13 cellular contexts compared by ENCODE assay signal in genomic region chr1:6454856-6455751, GRCh38. TPM values are rescaled to one million over a fixed set of nuclear protein-coding genes. Genes with fewer than 3 reads are reported as not detected.
A peak's percentile ranks its signal among the peaks of the same experiment; 100 is the strongest.
DNase-seq lines count a peak whose midpoint lies in the region; ATAC-seq, FAIRE-seq and TF ChIP-seq lines count a peak whose summit lies in the region.
"Had no signal": no experiment of that assay in that cellular context is flagged by ENCODE, and none has a peak within 500 bp of the region (broad histone marks: within the 10 kb centered on the region; RNA-seq: fewer than 3 reads in every experiment).

No MANE protein-coding gene starts in this region.

- DNase-seq in CD4-positive, alpha-beta T cell: peak in 6 of 10 experiments; percentile 36 to 60 (median 51)
- no peak for DNase-seq in astrocyte (ENCODE audit: low read depth)
- DNase-seq in lung (ENCODE audit: low spot score): no peak
- no peak for DNase-seq in left lobe of liver (ENCODE audit: low spot score)
- DNase-seq in kidney tubule cell (ENCODE audit: low spot score): no peak
- no peak for DNase-seq in superior temporal gyrus (ENCODE audit: extremely low spot score)
- no peak for DNase-seq in NCI-H2196 (lab: John Stamatoyannopoulos, UW; ENCODE audit: unreplicated experiment)
- DNase-seq: DMS 273 treated with DMSO at 0.1 percent for 48 hours, lower lobe of right lung, NCI-H2227 treated with DMSO at 0.1 percent for 48 hours had no signal

- peaks cover 30% of the 10 kb centered on the region for H3K27me3 Mint-ChIP-seq in CD4-positive, alpha-beta T cell
- peaks cover 23% of the 10 kb centered on the region for H3K27me3 Mint-ChIP-seq in astrocyte (ENCODE audit: low read depth, unreplicated experiment)

- peak overlapping the region; percentile 48 for H3K4me2 ChIP-seq in astrocyte (ENCODE audit: low read length)

- 5 to 6% methylated on average over 82 to 115 of the region's 115 CpGs for WGBS in lung, 2 donors

- no peak overlapping the region for H3K4me3 Mint-ChIP-seq in CD4-positive, alpha-beta T cell
- H3K4me3 Mint-ChIP-seq in astrocyte (ENCODE audit: unreplicated experiment): no peak overlapping the region

- CTCF ChIA-PET in CD4-positive, alpha-beta T cell (lab: Charles Lee): interaction anchor here (0.6 to 2.8 kb wide), 7 partner anchors 9 to 102 kb away, joined by 3 to 22 read pairs (median 9); partner anchors contain the start of gene TNFRSF25

- POLR2A ChIA-PET in CD4-positive, alpha-beta T cell (lab: Charles Lee): interaction anchor here (0.6 to 1.7 kb wide), 7 partner anchors 8 to 150 kb away, joined by 3 to 4 read pairs (median 4); partner anchors contain the start of gene TNFRSF25

- H3K27ac Mint-ChIP-seq in CD4-positive, alpha-beta T cell: no peak overlapping the region
- H3K27ac Mint-ChIP-seq in astrocyte (ENCODE audit: unreplicated experiment): no peak overlapping the region
- H3K27ac Mint-ChIP-seq: IgD-negative memory B cell had no signal

- no peaks in the 10 kb centered on the region for H3K9me3 Mint-ChIP-seq in CD4-positive, alpha-beta T cell
- H3K9me3 Mint-ChIP-seq in astrocyte (ENCODE audit: unreplicated experiment): peaks cover 3% of the 10 kb centered on the region

- H3K4me1 ChIP-seq in HUES48 (ENCODE audit: control insufficient read depth, insufficient read depth, low read length) (no peaks in the 10 kb centered on the region), astrocyte (ENCODE audit: insufficient read depth, low read length) (no peaks in the 10 kb centered on the region), lung (ENCODE audit: control insufficient read depth in 2 of 2, insufficient read depth in 2 of 2, low read length in 2 of 2) (peaks cover 0 to 11% of the 10 kb centered on the region in 2 donors)
- H3K4me1 ChIP-seq: lower lobe of right lung had no signal

- H3K27me3 ChIP-seq in CD4-positive, alpha-beta T cell (ENCODE audit: control insufficient read depth, insufficient read depth, low read length): peaks cover 10% of the 10 kb centered on the region
- H3K27me3 ChIP-seq in HUES48 (ENCODE audit: control insufficient read depth, insufficient read depth, low read length) (peaks cover 29% of the 10 kb centered on the region), astrocyte (ENCODE audit: insufficient read depth, low read length) (peaks cover 29% of the 10 kb centered on the region), lung (ENCODE audit: control insufficient read depth, insufficient read depth) (peaks cover 11% of the 10 kb centered on the region)

- H3K4me3 ChIP-seq in HUES48 (ENCODE audit: low read depth, low read length) (peak overlapping the region; percentile 36; the same call in 1 of the 2 replicates), astrocyte (ENCODE audit: insufficient read depth, low read depth, low read length) (no peak overlapping the region), lung (no peak overlapping the region)
- H3K4me3 ChIP-seq: lower lobe of right lung had no signal

- TF ChIP-seq CTCF in CD4-positive, alpha-beta T cell (IDR thresholded peaks at IDR 0.05): no peak
- TF ChIP-seq CTCF in astrocyte (IDR thresholded peaks at IDR 0.05; ENCODE audit: insufficient read depth, low read depth, low read length) (no peak), lung (IDR thresholded peaks at IDR 0.05; ENCODE audit: control extremely low read depth, extremely low read depth) (no peak)

- peaks cover 7% of the 10 kb centered on the region for H3K36me3 Mint-ChIP-seq in CD4-positive, alpha-beta T cell (ENCODE audit: low read depth)
- H3K36me3 Mint-ChIP-seq in astrocyte (ENCODE audit: low read depth, unreplicated experiment): no peaks in the 10 kb centered on the region
- H3K36me3 Mint-ChIP-seq: IgD-negative memory B cell had no signal

- no peaks in the 10 kb centered on the region for H3K36me3 ChIP-seq in HUES48 (ENCODE audit: control insufficient read depth, insufficient read depth, low read length)
- no peaks in the 10 kb centered on the region for H3K36me3 ChIP-seq in astrocyte (ENCODE audit: insufficient read depth, low read length)
- no peaks in the 10 kb centered on the region for H3K36me3 ChIP-seq in lung (ENCODE audit: control insufficient read depth in 2 of 2, insufficient read depth in 2 of 2, low read length in 2 of 2)
- H3K36me3 ChIP-seq: lower lobe of right lung had no signal

- no peaks in the 10 kb centered on the region for H3K79me2 ChIP-seq in astrocyte (ENCODE audit: insufficient read depth, low read length)

- H3K4me1 Mint-ChIP-seq in CD4-positive, alpha-beta T cell (ENCODE audit: low read depth): peaks cover 36% of the 10 kb centered on the region
- no peaks in the 10 kb centered on the region for H3K4me1 Mint-ChIP-seq in astrocyte (ENCODE audit: low read depth, unreplicated experiment)

- H3K9me3 ChIP-seq in CD4-positive, alpha-beta T cell (ENCODE audit: control insufficient read depth, low read length): no peaks in the 10 kb centered on the region
- H3K9me3 ChIP-seq in HUES48 (ENCODE audit: control insufficient read depth, insufficient read depth, low read length) (no peaks in the 10 kb centered on the region), astrocyte (ENCODE audit: insufficient read depth, low read depth, low read length) (no peaks in the 10 kb centered on the region), lung (ENCODE audit: control insufficient read depth in 2 of 2, insufficient read depth in 1 of 2, low read length in 1 of 2) (peaks cover 0 to 4% of the 10 kb centered on the region in 2 donors)
- H3K9me3 ChIP-seq: lower lobe of right lung had no signal

- H3K9ac ChIP-seq in HUES48 (ENCODE audit: low read depth, low read length): no peak overlapping the region
- no peak overlapping the region for H3K9ac ChIP-seq in astrocyte (ENCODE audit: low read length)

- no peak for FAIRE-seq in astrocyte (lab: Jason Lieb, UNC)

- H4K20me1 ChIP-seq in astrocyte (ENCODE audit: insufficient read depth, low read length): peaks cover 4% of the 10 kb centered on the region

- intact Hi-C loops in CD4-positive, alpha-beta T cell (cut with DNase I, micrococcal nuclease): loop anchor here in 1 of 2 experiments (1.0 kb wide), 1 partner anchor 20 kb away; no protein-coding TSS in a partner anchor

- ATAC-seq in CD4-positive, alpha-beta T cell (ENCODE audit: poor library complexity): peak; percentile 21
- ATAC-seq in lung (ENCODE audit: insufficient read depth, low FRiP score) (peak; percentile 15), left lobe of liver (no peak)

- no peak overlapping the region for H3K27ac ChIP-seq in CD4-positive, alpha-beta T cell (ENCODE audit: low read depth, low read length)
- H3K27ac ChIP-seq in HUES48 (ENCODE audit: low read depth, low read length) (no peak overlapping the region), astrocyte (ENCODE audit: low read depth, low read length) (no peak overlapping the region), lung (ENCODE audit: low read depth in 1 of 2, low read length in 1 of 2) (no peak overlapping the region)
- H3K27ac ChIP-seq: lower lobe of right lung, skin epidermis had no signal

- H2AFZ ChIP-seq in astrocyte (ENCODE audit: low read depth, low read length): peak overlapping the region; percentile 47

RNA-seq across cellular contexts. Expression of gene TNFRSF25, which starts 10.9 kb away (rescaled TPM):
- 100 to 1,000 TPM; 220 to 225 TPM for total RNA-seq in CD4-positive, alpha-beta T cell
- 16.5 and 18.8 TPM in 2 replicates for total RNA-seq in astrocyte
- 10 to 100 TPM; 11.2 to 19.8 TPM for total RNA-seq in lung
- 10 to 100 TPM in 1 of 2 donors, 1 to 10 TPM in 1; 4.9 to 12.3 TPM for polyA plus RNA-seq in lung
- 2.1 TPM for total RNA-seq in left lobe of liver

RNA-seq across cellular contexts. Expression of gene ESPN, which starts 30.5 kb away (rescaled TPM):
- 1 to 10 TPM; 2.0 to 3.9 TPM for total RNA-seq in CD4-positive, alpha-beta T cell
- total RNA-seq in astrocyte: 0.66 and 0.96 TPM in 2 replicates
- total RNA-seq in lung: 10 to 100 TPM; 11.2 to 20.8 TPM
- 1 to 10 TPM; 2.1 to 3.6 TPM for polyA plus RNA-seq in lung
- 172 TPM for total RNA-seq in left lobe of liver
- polyA plus RNA-seq: IgD-negative memory B cell had no signal

RNA-seq across cellular contexts. Expression of gene HES2, which starts 35.4 kb away (rescaled TPM):
- not detected for total RNA-seq in CD4-positive, alpha-beta T cell
- total RNA-seq in astrocyte (0.94 and 3.0 TPM in 2 replicates), lung (1 to 10 TPM in 1 of 2 donors, under 1 TPM in 1; 0.26 to 5.0 TPM), left lobe of liver (0.13 TPM)
- 1 to 10 TPM in 1 of 2 donors, under 1 TPM in 1; 0.86 to 4.5 TPM for polyA plus RNA-seq in lung
- polyA plus RNA-seq: IgD-negative memory B cell had no signal

RNA-seq across cellular contexts. Expression of gene PLEKHG5, which starts 36.4 kb away (rescaled TPM):
- total RNA-seq in CD4-positive, alpha-beta T cell: 1 to 10 TPM; 5.0 to 6.1 TPM
- 23.0 and 25.1 TPM in 2 replicates for total RNA-seq in astrocyte
- total RNA-seq in lung: 10 to 100 TPM; 11.2 to 22.9 TPM
- 1 to 10 TPM; 3.4 to 8.7 TPM for polyA plus RNA-seq in lung
- total RNA-seq in left lobe of liver: 1.1 TPM
- polyA plus RNA-seq: IgD-negative memory B cell had no signal

Comparison
In these comparisons a context has a peak if more than half of its experiments do, and no peak if none do; other contexts are left out.
1. DNase-seq: peak in CD4-positive, alpha-beta T cell (6 of 10); none in astrocyte (single experiment), lung (single experiment), left lobe of liver (single experiment), kidney tubule cell (single experiment), superior temporal gyrus (single experiment) and NCI-H2196 (single experiment).
2. RNA of gene TNFRSF25, which starts 10.9 kb away (total RNA-seq): 220 to 225 TPM in CD4-positive, alpha-beta T cell; 11.2 to 19.8 TPM in lung, 16.5 to 18.8 TPM in astrocyte and 2.1 TPM in left lobe of liver (single experiment); every median in the first group is over 10 times any median in the second.